1 cellular context compared by ENCODE assay signal in genomic region chr19:1027953-1028902, GRCh38.
TF ChIP-seq lines count a peak whose summit lies in the region.

No MANE protein-coding gene starts in this region.

TF ChIP-seq in HepG2, 621 proteins besides CTCF, POLR2A, EP300 and RAD21 (continued from another document and continues in another):
- no peak for TF ChIP-seq ZBTB14 (CRISPR knock-in tag; IDR thresholded peaks at IDR 0.05)
- no peak for TF ChIP-seq ZNF3 (CRISPR knock-in tag; IDR thresholded peaks at IDR 0.05)
- TF ChIP-seq FOXP1 (IDR thresholded peaks at IDR 0.05), result no peak
- TF ChIP-seq FOXP1 (CRISPR knock-in tag; IDR thresholded peaks at IDR 0.05), result no peak
- no peak for TF ChIP-seq ZBTB1 (CRISPR knock-in tag; IDR thresholded peaks at IDR 0.05; ENCODE audit: borderline replicate concordance)
- TF ChIP-seq AHR (CRISPR knock-in tag; IDR thresholded peaks at IDR 0.05), result no peak
- TF ChIP-seq ZNF451 (CRISPR knock-in tag; IDR thresholded peaks at IDR 0.05), result no peak
- TF ChIP-seq CEBPG (CRISPR knock-in tag; IDR thresholded peaks at IDR 0.05), result no peak
- no peak for TF ChIP-seq CCAR2 (optimal IDR thresholded peaks at IDR 0.05; ENCODE audit: low read depth, low read length)
- TF ChIP-seq HNRNPK (IDR thresholded peaks at IDR 0.05; ENCODE audit: low read depth, low read length, poor library complexity, severe bottlenecking), result peak; percentile 86
- TF ChIP-seq ZNF781 (CRISPR knock-in tag; IDR thresholded peaks at IDR 0.05; ENCODE audit: borderline replicate concordance, not compliant biosample characterization), result peak; percentile 43
- TF ChIP-seq, protein P1, sequence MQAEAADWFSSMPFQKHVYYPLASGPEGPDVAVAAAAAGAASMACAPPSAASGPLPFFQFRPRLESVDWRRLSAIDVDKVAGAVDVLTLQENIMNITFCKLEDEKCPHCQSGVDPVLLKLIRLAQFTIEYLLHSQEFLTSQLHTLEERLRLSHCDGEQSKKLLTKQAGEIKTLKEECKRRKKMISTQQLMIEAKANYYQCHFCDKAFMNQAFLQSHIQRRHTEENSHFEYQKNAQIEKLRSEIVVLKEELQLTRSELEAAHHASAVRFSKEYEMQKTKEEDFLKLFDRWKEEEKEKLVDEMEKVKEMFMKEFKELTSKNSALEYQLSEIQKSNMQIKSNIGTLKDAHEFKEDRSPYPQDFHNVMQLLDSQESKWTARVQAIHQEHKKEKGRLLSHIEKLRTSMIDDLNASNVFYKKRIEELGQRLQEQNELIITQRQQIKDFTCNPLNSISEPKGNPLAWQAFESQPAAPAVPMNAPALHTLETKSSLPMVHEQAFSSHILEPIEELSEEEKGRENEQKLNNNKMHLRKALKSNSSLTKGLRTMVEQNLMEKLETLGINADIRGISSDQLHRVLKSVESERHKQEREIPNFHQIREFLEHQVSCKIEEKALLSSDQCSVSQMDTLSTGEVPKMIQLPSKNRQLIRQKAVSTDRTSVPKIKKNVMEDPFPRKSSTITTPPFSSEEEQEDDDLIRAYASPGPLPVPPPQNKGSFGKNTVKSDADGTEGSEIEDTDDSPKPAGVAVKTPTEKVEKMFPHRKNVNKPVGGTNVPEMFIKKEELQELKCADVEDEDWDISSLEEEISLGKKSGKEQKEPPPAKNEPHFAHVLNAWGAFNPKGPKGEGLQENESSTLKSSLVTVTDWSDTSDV (CRISPR knock-in tag; IDR thresholded peaks at IDR 0.05), result peak; percentile 73; the same call in 1 of the 2 replicates
- no peak for TF ChIP-seq ZNF333 (CRISPR knock-in tag; IDR thresholded peaks at IDR 0.05; ENCODE audit: borderline replicate concordance)
- TF ChIP-seq ZBTB33 (CRISPR knock-in tag; IDR thresholded peaks at IDR 0.05), result no peak
- no peak for TF ChIP-seq ZNF704 (CRISPR knock-in tag; IDR thresholded peaks at IDR 0.05; ENCODE audit: borderline replicate concordance)
- TF ChIP-seq ZNF24 (IDR thresholded peaks at IDR 0.05), result no peak
- no peak for TF ChIP-seq ZNF7 (CRISPR knock-in tag; IDR thresholded peaks at IDR 0.05)
- TF ChIP-seq, protein P2, sequence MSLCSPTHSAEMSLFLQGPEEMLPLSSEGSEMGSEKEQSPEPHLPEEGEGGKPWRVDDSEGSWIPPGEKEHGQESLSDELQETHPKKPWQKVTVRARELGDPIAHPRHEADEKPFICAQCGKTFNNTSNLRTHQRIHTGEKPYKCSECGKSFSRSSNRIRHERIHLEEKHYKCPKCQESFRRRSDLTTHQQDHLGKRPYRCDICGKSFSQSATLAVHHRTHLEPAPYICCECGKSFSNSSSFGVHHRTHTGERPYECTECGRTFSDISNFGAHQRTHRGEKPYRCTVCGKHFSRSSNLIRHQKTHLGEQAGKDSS (CRISPR knock-in tag; IDR thresholded peaks at IDR 0.05; ENCODE audit: borderline replicate concordance, low read depth), result no peak
- TF ChIP-seq, protein P3, sequence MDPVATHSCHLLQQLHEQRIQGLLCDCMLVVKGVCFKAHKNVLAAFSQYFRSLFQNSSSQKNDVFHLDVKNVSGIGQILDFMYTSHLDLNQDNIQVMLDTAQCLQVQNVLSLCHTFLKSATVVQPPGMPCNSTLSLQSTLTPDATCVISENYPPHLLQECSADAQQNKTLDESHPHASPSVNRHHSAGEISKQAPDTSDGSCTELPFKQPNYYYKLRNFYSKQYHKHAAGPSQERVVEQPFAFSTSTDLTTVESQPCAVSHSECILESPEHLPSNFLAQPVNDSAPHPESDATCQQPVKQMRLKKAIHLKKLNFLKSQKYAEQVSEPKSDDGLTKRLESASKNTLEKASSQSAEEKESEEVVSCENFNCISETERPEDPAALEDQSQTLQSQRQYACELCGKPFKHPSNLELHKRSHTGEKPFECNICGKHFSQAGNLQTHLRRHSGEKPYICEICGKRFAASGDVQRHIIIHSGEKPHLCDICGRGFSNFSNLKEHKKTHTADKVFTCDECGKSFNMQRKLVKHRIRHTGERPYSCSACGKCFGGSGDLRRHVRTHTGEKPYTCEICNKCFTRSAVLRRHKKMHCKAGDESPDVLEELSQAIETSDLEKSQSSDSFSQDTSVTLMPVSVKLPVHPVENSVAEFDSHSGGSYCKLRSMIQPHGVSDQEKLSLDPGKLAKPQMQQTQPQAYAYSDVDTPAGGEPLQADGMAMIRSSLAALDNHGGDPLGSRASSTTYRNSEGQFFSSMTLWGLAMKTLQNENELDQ (CRISPR knock-in tag; IDR thresholded peaks at IDR 0.05; ENCODE audit: borderline replicate concordance), result no peak
- TF ChIP-seq, protein P4, sequence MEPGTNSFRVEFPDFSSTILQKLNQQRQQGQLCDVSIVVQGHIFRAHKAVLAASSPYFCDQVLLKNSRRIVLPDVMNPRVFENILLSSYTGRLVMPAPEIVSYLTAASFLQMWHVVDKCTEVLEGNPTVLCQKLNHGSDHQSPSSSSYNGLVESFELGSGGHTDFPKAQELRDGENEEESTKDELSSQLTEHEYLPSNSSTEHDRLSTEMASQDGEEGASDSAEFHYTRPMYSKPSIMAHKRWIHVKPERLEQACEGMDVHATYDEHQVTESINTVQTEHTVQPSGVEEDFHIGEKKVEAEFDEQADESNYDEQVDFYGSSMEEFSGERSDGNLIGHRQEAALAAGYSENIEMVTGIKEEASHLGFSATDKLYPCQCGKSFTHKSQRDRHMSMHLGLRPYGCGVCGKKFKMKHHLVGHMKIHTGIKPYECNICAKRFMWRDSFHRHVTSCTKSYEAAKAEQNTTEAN (CRISPR knock-in tag; conservative IDR thresholded peaks at IDR 0.05), result no peak
- no peak for TF ChIP-seq PAWR (CRISPR knock-in tag; IDR thresholded peaks at IDR 0.05; ENCODE audit: borderline replicate concordance)
- TF ChIP-seq TBX2 (CRISPR knock-in tag; IDR thresholded peaks at IDR 0.05; ENCODE audit: borderline replicate concordance), result no peak
- no peak for TF ChIP-seq KIAA2018 (CRISPR knock-in tag; IDR thresholded peaks at IDR 0.05; ENCODE audit: borderline replicate concordance)
- no peak for TF ChIP-seq ZNF510 (CRISPR knock-in tag; IDR thresholded peaks at IDR 0.05; ENCODE audit: low read depth)
- TF ChIP-seq ZNF549 (CRISPR knock-in tag; IDR thresholded peaks at IDR 0.05), result no peak
- no peak for TF ChIP-seq SCMH1 (CRISPR knock-in tag; IDR thresholded peaks at IDR 0.05; ENCODE audit: borderline replicate concordance)
- no peak for TF ChIP-seq FOXO1 (CRISPR knock-in tag; IDR thresholded peaks at IDR 0.05)
- TF ChIP-seq ATF2 (CRISPR knock-in tag; IDR thresholded peaks at IDR 0.05), result no peak
- TF ChIP-seq ARNT (IDR thresholded peaks at IDR 0.05), result no peak
- TF ChIP-seq PHF20 (CRISPR knock-in tag; IDR thresholded peaks at IDR 0.05), result no peak
- no peak for TF ChIP-seq PCBP2 (optimal IDR thresholded peaks at IDR 0.05; ENCODE audit: low read depth, low read length, poor library complexity, severe bottlenecking)
- no peak for TF ChIP-seq ZNF337 (CRISPR knock-in tag; IDR thresholded peaks at IDR 0.05; ENCODE audit: borderline replicate concordance, low read depth)
- TF ChIP-seq CENPBD1 (CRISPR knock-in tag; IDR thresholded peaks at IDR 0.05; ENCODE audit: borderline replicate concordance, low read depth), result no peak
